ENCODE assay signal across 25 cellular contexts in the genomic region with DNA sequence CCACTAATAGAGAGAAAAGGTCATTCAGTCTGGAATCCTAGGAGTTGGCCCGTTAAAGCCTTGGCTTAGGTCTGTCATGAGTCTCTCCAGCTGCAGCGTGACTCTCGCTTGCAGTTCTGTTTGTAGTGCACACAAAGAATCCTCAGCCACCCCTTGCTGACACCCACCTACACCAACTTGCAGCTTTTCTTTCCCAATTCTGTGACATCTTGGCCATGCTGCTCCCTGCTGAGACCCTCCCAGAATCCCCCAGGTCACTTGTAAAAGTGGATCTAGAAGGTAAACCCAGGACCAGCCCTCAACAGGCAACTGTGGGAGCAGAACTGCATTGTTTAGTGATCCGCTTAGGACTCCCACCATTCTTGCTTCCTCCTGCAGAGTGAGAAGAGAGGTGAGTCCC. TPM values are rescaled to one million over a fixed set of nuclear protein-coding genes. Genes with fewer than 3 reads are reported as not detected.
A peak's percentile ranks its signal among the peaks of the same experiment; 100 is the strongest.
DNase-seq lines count a peak whose midpoint lies in the region; ATAC-seq lines count a peak whose summit lies in the region.
"Had no signal": no experiment of that assay in that cellular context is flagged by ENCODE, and none has a peak within 500 bp of the region (broad histone marks: within the 10 kb centered on the region; RNA-seq: fewer than 3 reads in every experiment).

No MANE protein-coding gene starts in this region.

- H3K27me3 ChIP-seq in BLaER1 (no peaks in the 10 kb centered on the region), trophoblast cell (ENCODE audit: insufficient read depth, low read length) (no peaks in the 10 kb centered on the region)

- H2AK5ac ChIP-seq in trophoblast cell (ENCODE audit: low read length): no peak overlapping the region

- peaks cover 5% of the 10 kb centered on the region for H3K36me3 Mint-ChIP-seq in T-helper 17 cell (ENCODE audit: low read depth)
- H3K36me3 Mint-ChIP-seq: CD8-positive, alpha-beta T cell had no signal

- no CpG with 5 or more reads among the region's 4 CpGs for WGBS in trophoblast cell (ENCODE audit: extremely low coverage, insufficient coverage, insufficient read length)

- peaks cover 4% of the 10 kb centered on the region for H3K79me1 ChIP-seq in trophoblast cell (ENCODE audit: low read length)

- H3K36me3 ChIP-seq in BLaER1: no peaks in the 10 kb centered on the region
- no peaks in the 10 kb centered on the region for H3K36me3 ChIP-seq in trophoblast cell (ENCODE audit: control insufficient read depth in 1 of 2, insufficient read depth in 2 of 2, low read length in 2 of 2)

- H3K4me1 Mint-ChIP-seq in T-helper 17 cell: peaks cover 4% of the 10 kb centered on the region

- H3K4me2 ChIP-seq in BLaER1 (peak overlapping the region; percentile 99), trophoblast cell (ENCODE audit: low read length) (no peak overlapping the region)

- H3K9me3 ChIP-seq in BLaER1: no peaks in the 10 kb centered on the region
- no peaks in the 10 kb centered on the region for H3K9me3 ChIP-seq in T-helper 17 cell (ENCODE audit: control insufficient read depth, low read length, poor library complexity, severe bottlenecking)
- H3K9me3 ChIP-seq in trophoblast cell (ENCODE audit: insufficient read depth, low read depth, low read length): no peaks in the 10 kb centered on the region
- H3K9me3 ChIP-seq: Caco-2 had no signal

- H3K27ac Mint-ChIP-seq in T-helper 17 cell: no peak overlapping the region
- H3K27ac Mint-ChIP-seq: CD8-positive, alpha-beta T cell had no signal

- H2BK120ac ChIP-seq in trophoblast cell (ENCODE audit: insufficient read depth, low read length, poor library complexity): no peak overlapping the region

- intact Hi-C loops in sciatic nerve (cut with DNase I): no loop called here

- peak overlapping the region; percentile 19 for H3K4me3 Mint-ChIP-seq in T-helper 17 cell
- H3K4me3 Mint-ChIP-seq: CD8-positive, alpha-beta T cell had no signal

- no peaks in the 10 kb centered on the region for H4K20me1 ChIP-seq in BLaER1

- H3K4me3 ChIP-seq in BLaER1 (no peak overlapping the region), trophoblast cell (ENCODE audit: low read depth, low read length) (no peak overlapping the region)

- H3K14ac ChIP-seq in trophoblast cell (ENCODE audit: low read length): no peak overlapping the region

- no peak overlapping the region for H3K4ac ChIP-seq in trophoblast cell (ENCODE audit: low read depth, low read length)

- no peak overlapping the region for H4K91ac ChIP-seq in trophoblast cell (ENCODE audit: low read depth, low read length)

- H2AFZ ChIP-seq in trophoblast cell (ENCODE audit: insufficient read depth, low read length, poor library complexity): no peak overlapping the region

- ATAC-seq in T-helper 17 cell: no peak
- ATAC-seq in HG02798 (IDR thresholded peaks at IDR 0.05; ENCODE audit: poor library complexity, unreplicated experiment): no peak
- ATAC-seq in sciatic nerve: no peak
- ATAC-seq: CD8-positive, alpha-beta T cell had no signal

- H3K79me2 ChIP-seq in trophoblast cell (ENCODE audit: control insufficient read depth, insufficient read depth, low read length, poor library complexity): peaks cover 5% of the 10 kb centered on the region

- no peak overlapping the region for H4K8ac ChIP-seq in trophoblast cell (ENCODE audit: low read depth, low read length)

- DNase-seq in T-helper 17 cell (no peak), iPS-NIHi7 (ENCODE audit: extremely low spot score) (peak; percentile 9), trophoblast cell (peak in 1 of 2 donors; percentile 19), iPS-NIHi11 (ENCODE audit: low spot score) (no peak), sciatic nerve (ENCODE audit: low spot score) (no peak)
- DNase-seq: AML-193; Caco-2; CD8-positive, alpha-beta T cell; DMS 273 treated with DMSO at 0.1 percent for 48 hours; DMS79 treated with DMSO at 0.1 percent for 48 hours; HCEC 1CT; Karpas-422; NCI-H1092 treated with DMSO at 0.1 percent for 48 hours; NCI-H1436; NCI-H187; NCI-H2081 treated with DMSO at 0.1 percent for 48 hours; NCI-H2171; NCI-H226; NCI-H510A; NCI-H69; RPMI8226; SHP77 had no signal

- H3K23ac ChIP-seq in trophoblast cell (ENCODE audit: low read length): no peak overlapping the region

- no peak overlapping the region for H3K27ac ChIP-seq in BLaER1
- no peak overlapping the region for H3K27ac ChIP-seq in trophoblast cell (ENCODE audit: low read depth, low read length)
- H3K27ac ChIP-seq: C4-2B had no signal

- H3K18ac ChIP-seq in trophoblast cell (ENCODE audit: low read length): no peak overlapping the region

- H4K12ac ChIP-seq in trophoblast cell (ENCODE audit: low read depth, low read length): no peak overlapping the region

- H2BK12ac ChIP-seq in trophoblast cell (ENCODE audit: low read length): peak overlapping the region; percentile 16

- H3K27me3 Mint-ChIP-seq in T-helper 17 cell: peaks cover 36% of the 10 kb centered on the region

- H2BK5ac ChIP-seq in trophoblast cell (ENCODE audit: low read depth, low read length, poor library complexity): no peak overlapping the region

- H3K9ac ChIP-seq in BLaER1: no peak overlapping the region
- no peak overlapping the region for H3K9ac ChIP-seq in trophoblast cell (ENCODE audit: low read length)

- peaks cover 60% of the 10 kb centered on the region for H3K4me1 ChIP-seq in BLaER1
- H3K4me1 ChIP-seq in trophoblast cell (ENCODE audit: control insufficient read depth in 1 of 2, insufficient read depth in 2 of 2, low read length in 2 of 2): peaks cover 8 to 20% of the 10 kb centered on the region in 2 experiments
- H3K4me1 ChIP-seq: Caco-2 had no signal

RNA-seq across cellular contexts. Expression of a gene that starts 17.6 kb away (rescaled TPM):
- total RNA-seq in T-helper 17 cell: 1 to 10 TPM; 4.5 to 6.4 TPM
- polyA plus RNA-seq in trophoblast cell (2013): 28.9 and 31.1 TPM in 2 replicates
- total RNA-seq in sciatic nerve: 25.0 TPM
